Comparison of ENCODE assay signal across 23 cellular contexts in genomic region chr3:53682807-53683206, GRCh38.
"Had no signal": no experiment of that assay in that cellular context is flagged by ENCODE, and none has a peak within 500 bp of the region (broad histone marks: within the 10 kb centered on the region; RNA-seq: fewer than 3 reads in every experiment).

No MANE protein-coding gene starts in this region.

- H3K4me1 ChIP-seq: foreskin keratinocyte, left lung, pancreas, testis had no signal

- ATAC-seq: foreskin keratinocyte; left lung; natural killer cell treated with Interleukin-12 subunit alpha and Interleukin-12 subunit beta and Interleukin-15 and Interleukin-18, amount 100 ng/mL, for 72 hours; pancreas; sciatic nerve; stimulated activated naive B cell treated with anti-CD40 and anti-IgM and Interleukin-4, amounts not matched to agents 10 μg/mL and 1 μg/mL and 100 μg/mL, for 72 hours; stimulated activated naive CD8-positive, alpha-beta T cell treated with anti-CD3 and anti-CD28 coated beads, Interleukin-15, amount 100 ng/mL, for 72 hours had no signal

- H3K4me1 Mint-ChIP-seq: central memory CD8-positive, alpha-beta T cell; stimulated activated naive B cell treated with anti-CD40 and anti-IgM and Interleukin-4, amounts not matched to agents 10 μg/mL and 1 μg/mL and 100 μg/mL, for 72 hours; stimulated activated naive CD8-positive, alpha-beta T cell treated with anti-CD3 and anti-CD28 coated beads, Interleukin-15, amount 100 ng/mL, for 72 hours had no signal

- DNase-seq: dermis blood vessel endothelial cell; erythroblast; foreskin keratinocyte; heart left ventricle; hypothalamus; kidney glomerular epithelial cell; left lung; mesenchymal stem cell; midbrain; occipital lobe; pancreas; stimulated activated CD4-positive, alpha-beta T cell treated with anti-CD3 and anti-CD28 coated beads, Interleukin-2, amount 100 ng/mL, for 24 hours; stimulated activated CD4-positive, alpha-beta T cell treated with anti-CD3 and anti-CD28 coated beads, Interleukin-4, amount 100 ng/mL, for 4 hours; stimulated activated naive B cell treated with anti-CD40 and anti-IgM and Interleukin-4, amounts not matched to agents 10 μg/mL and 1 μg/mL and 100 μg/mL, for 72 hours; stimulated activated naive CD8-positive, alpha-beta T cell treated with anti-CD3 and anti-CD28 coated beads, Interleukin-15, amount 100 ng/mL, for 72 hours; testis had no signal

- H3K4me3 Mint-ChIP-seq: central memory CD8-positive, alpha-beta T cell; natural killer cell treated with Interleukin-12 subunit alpha and Interleukin-12 subunit beta and Interleukin-15 and Interleukin-18, amount 100 ng/mL, for 72 hours; stimulated activated naive B cell treated with anti-CD40 and anti-IgM and Interleukin-4, amounts not matched to agents 10 μg/mL and 1 μg/mL and 100 μg/mL, for 72 hours; stimulated activated naive CD8-positive, alpha-beta T cell treated with anti-CD3 and anti-CD28 coated beads, Interleukin-15, amount 100 ng/mL, for 72 hours had no signal

- H3K27ac ChIP-seq: foreskin keratinocyte, heart left ventricle, left lung, pancreas, skin epidermis, testis, tibial nerve had no signal

- H3K9me3 ChIP-seq: heart left ventricle, left lung, pancreas, testis, tibial nerve had no signal

- H3K36me3 Mint-ChIP-seq: natural killer cell treated with Interleukin-12 subunit alpha and Interleukin-12 subunit beta and Interleukin-15 and Interleukin-18, amount 100 ng/mL, for 72 hours; stimulated activated naive B cell treated with anti-CD40 and anti-IgM and Interleukin-4, amounts not matched to agents 10 μg/mL and 1 μg/mL and 100 μg/mL, for 72 hours had no signal

- H3K4me3 ChIP-seq: heart left ventricle, left lung, lung, pancreas, skin epidermis, testis, tibial nerve had no signal

- H3K27ac Mint-ChIP-seq: natural killer cell treated with Interleukin-12 subunit alpha and Interleukin-12 subunit beta and Interleukin-15 and Interleukin-18, amount 100 ng/mL, for 72 hours; progenitor cell of endocrine pancreas; stimulated activated naive B cell treated with anti-CD40 and anti-IgM and Interleukin-4, amounts not matched to agents 10 μg/mL and 1 μg/mL and 100 μg/mL, for 72 hours; stimulated activated naive CD8-positive, alpha-beta T cell treated with anti-CD3 and anti-CD28 coated beads, Interleukin-15, amount 100 ng/mL, for 72 hours had no signal

- H3K9me3 Mint-ChIP-seq: central memory CD8-positive, alpha-beta T cell; natural killer cell treated with Interleukin-12 subunit alpha and Interleukin-12 subunit beta and Interleukin-15 and Interleukin-18, amount 100 ng/mL, for 72 hours; stimulated activated naive B cell treated with anti-CD40 and anti-IgM and Interleukin-4, amounts not matched to agents 10 μg/mL and 1 μg/mL and 100 μg/mL, for 72 hours; stimulated activated naive CD8-positive, alpha-beta T cell treated with anti-CD3 and anti-CD28 coated beads, Interleukin-15, amount 100 ng/mL, for 72 hours had no signal

- H3K27me3 ChIP-seq: testis, tibial nerve had no signal

- H3K36me3 ChIP-seq: heart left ventricle, left lung, pancreas, tibial nerve had no signal
